ENCODE assay signal across 10 cellular contexts in the genomic region with DNA sequence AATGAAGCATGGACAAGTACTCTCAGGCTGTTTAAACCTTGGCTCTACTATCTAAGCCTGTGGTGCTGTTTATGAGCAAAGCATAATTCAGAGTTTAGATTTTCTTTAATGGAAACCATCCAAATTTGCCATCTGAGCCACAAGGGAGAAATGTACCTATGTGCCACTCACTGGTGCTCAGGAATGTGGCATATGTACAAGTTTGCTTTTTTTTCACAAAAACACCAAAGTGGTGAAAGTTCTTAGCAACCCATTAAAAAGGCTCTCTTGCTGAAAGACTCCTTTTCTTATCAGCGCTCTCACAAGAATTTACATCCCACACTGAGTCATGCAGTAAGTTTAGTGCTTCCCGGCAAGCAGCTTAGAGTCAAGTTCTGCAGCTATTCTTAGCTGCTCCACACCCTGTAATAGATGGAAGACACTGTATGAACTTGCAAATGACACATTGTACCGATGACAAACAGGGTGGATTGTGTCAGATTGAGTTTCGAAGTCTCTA. TPM values are rescaled to one million over a fixed set of nuclear protein-coding genes. Genes with fewer than 3 reads are reported as not detected.
DNase-seq lines count a peak whose midpoint lies in the region.
"Had no signal": no experiment of that assay in that cellular context is flagged by ENCODE, and none has a peak within 500 bp of the region (broad histone marks: within the 10 kb centered on the region; RNA-seq: fewer than 3 reads in every experiment).

No MANE protein-coding gene starts in this region.

- no peaks in the 10 kb centered on the region for H3K4me1 ChIP-seq in mesenchymal stem cell (ENCODE audit: control insufficient read depth, insufficient read depth, low read depth, low read length)
- no peaks in the 10 kb centered on the region for H3K4me1 ChIP-seq in effector memory CD4-positive, alpha-beta T cell (ENCODE audit: control insufficient read depth, insufficient read depth, low read length, poor library complexity, severe bottlenecking)

- no peak overlapping the region for H2BK120ac ChIP-seq in mesenchymal stem cell (ENCODE audit: low read depth, low read length)

- 0% methylated on average over 4 of the region's 4 CpGs for WGBS in mesenchymal stem cell

- H3K9ac ChIP-seq in mesenchymal stem cell (ENCODE audit: low read length), result peak overlapping the region; percentile 61

- H2AK5ac ChIP-seq in mesenchymal stem cell (ENCODE audit: low read length, severe bottlenecking), result no peak overlapping the region

- H3K9me3 ChIP-seq in mesenchymal stem cell (ENCODE audit: control insufficient read depth, low read length), result no peaks in the 10 kb centered on the region
- H3K9me3 ChIP-seq in effector memory CD4-positive, alpha-beta T cell (ENCODE audit: control insufficient read depth, low read length), result no peaks in the 10 kb centered on the region

- no peak overlapping the region for H2BK12ac ChIP-seq in mesenchymal stem cell (ENCODE audit: low read length in 2 of 2)

- H3K14ac ChIP-seq in mesenchymal stem cell (ENCODE audit: low read length in 2 of 2), result no peak overlapping the region

- no peak overlapping the region for H2AFZ ChIP-seq in mesenchymal stem cell (ENCODE audit: low read depth, low read length)

- H3K27me3 ChIP-seq in mesenchymal stem cell (ENCODE audit: control insufficient read depth in 1 of 2, insufficient read depth in 1 of 2, low read length in 2 of 2), result no peaks in the 10 kb centered on the region
- H3K27me3 ChIP-seq in effector memory CD4-positive, alpha-beta T cell (replicated peaks; ENCODE audit: control insufficient read depth, insufficient read depth, low read length, poor library complexity, severe bottlenecking), result no peaks in the 10 kb centered on the region

- H3K27ac ChIP-seq in mesenchymal stem cell (ENCODE audit: low read length, poor library complexity, severe bottlenecking), result peak overlapping the region; percentile 70
- H3K27ac ChIP-seq in effector memory CD4-positive, alpha-beta T cell (ENCODE audit: insufficient read depth, low read length, poor library complexity, severe bottlenecking), result no peak overlapping the region

- no peak overlapping the region for H3K23ac ChIP-seq in mesenchymal stem cell (ENCODE audit: low read length in 2 of 2)

- no peak overlapping the region for H3K18ac ChIP-seq in mesenchymal stem cell (ENCODE audit: low read depth in 1 of 2, low read length in 2 of 2)

- peak overlapping the region in 1 of 2 experiments; percentile 35 for H3K4me3 ChIP-seq in mesenchymal stem cell (ENCODE audit: insufficient read depth in 1 of 2, low read depth in 1 of 2, low read length in 2 of 2)
- no peak overlapping the region for H3K4me3 ChIP-seq in effector memory CD4-positive, alpha-beta T cell (ENCODE audit: insufficient read depth, low read depth, low read length, poor library complexity, severe bottlenecking)

- H4K8ac ChIP-seq in mesenchymal stem cell (ENCODE audit: low read length), result no peak overlapping the region

- H3K4ac ChIP-seq in mesenchymal stem cell (ENCODE audit: low read depth in 1 of 2, low read length in 2 of 2), result no peak overlapping the region

- H3K79me1 ChIP-seq in mesenchymal stem cell (replicated peaks; ENCODE audit: low read length, poor library complexity, severe bottlenecking), result no peaks in the 10 kb centered on the region

- no peak overlapping the region for H2BK15ac ChIP-seq in mesenchymal stem cell (ENCODE audit: low read depth, poor library complexity, severe bottlenecking)

- H4K91ac ChIP-seq in mesenchymal stem cell (ENCODE audit: low read length), result no peak overlapping the region

- no peak overlapping the region for H3K4me2 ChIP-seq in mesenchymal stem cell (ENCODE audit: low read length, poor library complexity, severe bottlenecking)

- DNase-seq in A172 (ENCODE audit: low spot score) (peak; percentile 89), LoVo (ENCODE audit: low spot score) (peak; percentile 51), dermis blood vessel endothelial cell (peak; percentile 55), mesenchymal stem cell (peak; percentile 95)
- no peak for DNase-seq in stimulated activated naive CD4-positive, alpha-beta T cell treated with Interleukin-2 at 50 U/mL for 16 hours (lab: John Stamatoyannopoulos, UW)
- no peak for DNase-seq in stimulated activated CD4-positive, alpha-beta T cell treated with anti-CD3 and anti-CD28 coated beads, Interleukin-4, amount 100 ng/mL, for 24 hours
- DNase-seq in effector memory CD4-positive, alpha-beta T cell, result no peak
- no peak for DNase-seq in activated effector memory CD4-positive, alpha-beta T cell treated with Interleukin-2 at 50 U/mL for 16 hours
- DNase-seq: CD4-positive, CD25-positive, alpha-beta regulatory T cell had no signal

- no peaks in the 10 kb centered on the region for H3K36me3 ChIP-seq in mesenchymal stem cell (ENCODE audit: control insufficient read depth in 1 of 2, insufficient read depth in 2 of 2, low read depth in 1 of 2, low read length in 2 of 2)
- no peaks in the 10 kb centered on the region for H3K36me3 ChIP-seq in effector memory CD4-positive, alpha-beta T cell (ENCODE audit: control insufficient read depth, insufficient read depth, low read length)

- H2BK5ac ChIP-seq in mesenchymal stem cell (ENCODE audit: low read depth, low read length, poor library complexity, severe bottlenecking), result no peak overlapping the region

RNA-seq across cellular contexts. Expression of a gene that starts 57.3 kb away (rescaled TPM):
- total RNA-seq in A172 (2014; rRNA removed; shearing (Covaris generic)), result 0.81 and 1.1 TPM in 2 replicates
- total RNA-seq in dermis blood vessel endothelial cell, result 2.6 and 4.4 TPM in 2 replicates
- 0.08 TPM for polyA plus RNA-seq in mesenchymal stem cell (2013, experiment 1 of 2)
- polyA plus RNA-seq in mesenchymal stem cell (2013, experiment 2 of 2), result 0.16 TPM
- total RNA-seq: CD4-positive, CD25-positive, alpha-beta regulatory T cell; T-helper 1 cell treated with Interleukin-12 subunit alpha and Interleukin-12 subunit beta and Interleukin-4 antibody, amounts not matched to agents 30 ng/mL and 1 ng/mL, for 36 hours had no signal
- polyA plus RNA-seq: CD4-positive, CD25-positive, alpha-beta regulatory T cell had no signal

Comparison
In these comparisons a context has a peak if more than half of its experiments do, and no peak if none do; other contexts are left out.
1. DNase-seq: peak in A172 (single experiment), LoVo (single experiment), dermis blood vessel endothelial cell (single experiment) and mesenchymal stem cell (single experiment); none in stimulated activated naive CD4-positive, alpha-beta T cell treated with Interleukin-2 at 50 U/mL for 16 hours (single experiment), stimulated activated CD4-positive, alpha-beta T cell treated with anti-CD3 and anti-CD28 coated beads, Interleukin-4, amount 100 ng/mL, for 24 hours (single experiment), effector memory CD4-positive, alpha-beta T cell (0 of 3) and activated effector memory CD4-positive, alpha-beta T cell treated with Interleukin-2 at 50 U/mL for 16 hours (single experiment).